Comparison of ENCODE assay signal across 15 cellular contexts in the genomic region with DNA sequence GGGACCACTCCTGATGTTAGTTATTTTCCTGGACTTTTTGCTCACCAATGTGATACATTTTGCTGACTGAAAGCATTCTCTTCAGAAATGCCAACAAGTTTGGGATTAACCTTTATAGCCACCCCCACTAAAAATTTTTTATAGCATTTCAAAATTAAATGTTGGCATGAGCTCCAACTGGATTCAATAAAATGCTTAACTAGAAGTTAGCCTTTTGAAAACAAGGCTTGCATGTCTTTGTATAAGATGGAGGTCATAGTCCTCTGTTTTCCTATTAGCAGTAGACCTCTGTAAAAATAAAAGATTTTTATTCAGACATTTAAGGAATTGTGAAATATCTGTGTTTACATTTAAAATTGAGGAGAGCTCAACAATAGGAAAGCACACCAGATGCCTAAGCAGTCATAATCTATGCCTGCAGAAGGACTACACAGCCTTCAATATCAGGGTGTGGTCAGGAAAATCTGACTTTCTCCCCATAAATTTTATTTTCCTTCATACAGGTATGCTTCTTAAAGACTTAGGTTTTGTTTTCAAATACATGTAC.
"Had no signal": no experiment of that assay in that cellular context is flagged by ENCODE, and none has a peak within 500 bp of the region (broad histone marks: within the 10 kb centered on the region; RNA-seq: fewer than 3 reads in every experiment).

No MANE protein-coding gene starts in this region.

- H3K27me3 Mint-ChIP-seq: naive thymus-derived CD4-positive, alpha-beta T cell; type B pancreatic cell had no signal

- DNase-seq: colonic mucosa; effector CD4-positive, alpha-beta T cell; endodermal cell; foreskin keratinocyte; mesendoderm; naive thymus-derived CD4-positive, alpha-beta T cell; nephron progenitor cell; ovary; right cardiac atrium; stimulated activated CD4-positive, alpha-beta T cell treated with anti-CD3 and anti-CD28 coated beads, Interleukin-2, amount 100 ng/mL, for 48 hours; stimulated activated naive CD4-positive, alpha-beta T cell treated with Interleukin-2 at 50 U/mL for 16 hours; uterus had no signal

- H3K27ac ChIP-seq: colonic mucosa, foreskin keratinocyte, neutrophil, ovary, uterus had no signal

- H3K9me3 Mint-ChIP-seq: endodermal cell; naive thymus-derived CD4-positive, alpha-beta T cell; nephron progenitor cell; type B pancreatic cell had no signal

- FAIRE-seq: endothelial cell of umbilical vein had no signal

- H3K4me1 Mint-ChIP-seq: nephron progenitor cell had no signal

- H3K27ac Mint-ChIP-seq: endodermal cell; naive thymus-derived CD4-positive, alpha-beta T cell; nephron progenitor cell; type B pancreatic cell had no signal

- H3K4me3 Mint-ChIP-seq: endodermal cell; naive thymus-derived CD4-positive, alpha-beta T cell; nephron progenitor cell; type B pancreatic cell had no signal

- ATAC-seq: foreskin keratinocyte; naive thymus-derived CD4-positive, alpha-beta T cell; right cardiac atrium had no signal
